In genomic region chr19:46981296-46981695, GRCh38 we compare ENCODE assay signal across 11 cellular contexts. TPM values are rescaled to one million over a fixed set of nuclear protein-coding genes. Genes with fewer than 3 reads are reported as not detected.
DNase-seq lines count a peak whose midpoint lies in the region; ATAC-seq and TF ChIP-seq lines count a peak whose summit lies in the region.
"Had no signal": no experiment of that assay in that cellular context is flagged by ENCODE, and none has a peak within 500 bp of the region (broad histone marks: within the 10 kb centered on the region; RNA-seq: fewer than 3 reads in every experiment).

No MANE protein-coding gene starts in this region.

- no peak overlapping the region for H3K9ac ChIP-seq in neuronal stem cell (ENCODE audit: low read depth, low read length, poor library complexity)

- H2AK5ac ChIP-seq in neuronal stem cell (ENCODE audit: low read depth, low read length): no peak overlapping the region

- no peak for DNase-seq in CD8-positive, alpha-beta memory T cell
- DNase-seq in SJSA1 (ENCODE audit: low read depth in 1 of 2, low spot score in 2 of 2): no peak
- no peak for DNase-seq in esophagus squamous epithelium (lab: John Stamatoyannopoulos, UW)
- no peak for DNase-seq in gastrocnemius medialis
- no peak for DNase-seq in neuronal stem cell (ENCODE audit: low spot score)
- no peak for DNase-seq in middle frontal gyrus (ENCODE audit: extremely low spot score, low spot score)
- no peak for DNase-seq in uterus
- DNase-seq: activated naive CD4-positive, alpha-beta T cell; immature natural killer cell had no signal

- H3K27me3 ChIP-seq in CD8-positive, alpha-beta memory T cell (ENCODE audit: insufficient read depth, low read length, poor library complexity, severe bottlenecking): no peaks in the 10 kb centered on the region
- H3K27me3 ChIP-seq in SJSA1 (replicated peaks) (no peaks in the 10 kb centered on the region), esophagus squamous epithelium (no peaks in the 10 kb centered on the region), gastrocnemius medialis (no peaks in the 10 kb centered on the region), neuronal stem cell (ENCODE audit: control insufficient read depth in 3 of 3, insufficient read depth in 3 of 3, low read depth in 1 of 3, low read length in 3 of 3) (no peaks in the 10 kb centered on the region), uterus (no peaks in the 10 kb centered on the region)

- no peak overlapping the region for H2BK12ac ChIP-seq in neuronal stem cell (ENCODE audit: low read length)

- H3K4ac ChIP-seq in neuronal stem cell (ENCODE audit: low read length): no peak overlapping the region

- H3K79me1 ChIP-seq in neuronal stem cell (ENCODE audit: low read depth, low read length): peaks cover 15% of the 10 kb centered on the region

- in situ Hi-C loops in gastrocnemius medialis (cut with MboI; ENCODE audit: low sequenced_read_pairs in 4 of 4): loop anchor here in 3 of 4 donors (5.0 to 25.0 kb wide), 2 partner anchors 54 to 219 kb away; no protein-coding TSS in a partner anchor

- no peak overlapping the region for H2AFZ ChIP-seq in neuronal stem cell (ENCODE audit: low read length)

- TF ChIP-seq CTCF in esophagus squamous epithelium (IDR thresholded peaks at IDR 0.05) (no peak), gastrocnemius medialis (IDR thresholded peaks at IDR 0.05 in 4 of 5, conservative IDR thresholded peaks at IDR 0.05 in 1 of 5) (no peak), uterus (IDR thresholded peaks at IDR 0.05) (no peak)

- H3K4me1 ChIP-seq in CD8-positive, alpha-beta memory T cell (ENCODE audit: insufficient read depth, low read length): peaks cover 38% of the 10 kb centered on the region
- H3K4me1 ChIP-seq in SJSA1 (replicated peaks) (peaks cover 68% of the 10 kb centered on the region), esophagus squamous epithelium (peaks cover 27 to 86% (median 59%) of the 10 kb centered on the region in 3 donors), gastrocnemius medialis (peaks cover 71 to 84% of the 10 kb centered on the region in 2 donors), neuronal stem cell (ENCODE audit: control insufficient read depth in 2 of 2, insufficient read depth in 1 of 2, low read depth in 1 of 2, low read length in 2 of 2) (peaks cover 19 to 33% of the 10 kb centered on the region in 2 donors), uterus (peaks cover 9 to 31% of the 10 kb centered on the region in 2 donors)

- CTCF ChIA-PET in CD8-positive, alpha-beta memory T cell (lab: Charles Lee): interaction anchor here (2.0 kb wide), 1 partner anchor 9 kb away, joined by 7 read pairs; no protein-coding TSS in a partner anchor

- H2BK5ac ChIP-seq in neuronal stem cell (ENCODE audit: low read length): no peak overlapping the region

- H3K4me3 Mint-ChIP-seq in CD8-positive, alpha-beta memory T cell: peak overlapping the region in 3 of 7 donors; percentile 64 to 73 (median 71)

- intact Hi-C loops in esophagus squamous epithelium (cut with DNase I): no loop called here
- intact Hi-C loops in gastrocnemius medialis (cut with DNase I; ENCODE audit: low total_unique reads): no loop called here
- intact Hi-C loops in uterus (cut with DNase I; ENCODE audit: low total_unique reads): no loop called here

- H2BK15ac ChIP-seq in neuronal stem cell (ENCODE audit: low read length): no peak overlapping the region

- H3K14ac ChIP-seq in neuronal stem cell (ENCODE audit: low read length): no peak overlapping the region

- H3K4me1 Mint-ChIP-seq in CD8-positive, alpha-beta memory T cell: peaks cover 62 to 67% (median 66%) of the 10 kb centered on the region in 3 donors

- no peak overlapping the region for H3K27ac ChIP-seq in CD8-positive, alpha-beta memory T cell (ENCODE audit: low read depth, low read length)
- H3K27ac ChIP-seq in SJSA1 (peak overlapping the region; percentile 50; the same call in 1 of the 2 replicates), esophagus squamous epithelium (peak overlapping the region in 3 of 4 donors; percentile 9 to 56 (median 33)), gastrocnemius medialis (peak overlapping the region; percentile 20 to 87 (median 34)), neuronal stem cell (replicated peaks; ENCODE audit: low read length) (no peak overlapping the region), uterus (no peak overlapping the region)

- no peak overlapping the region for H3K18ac ChIP-seq in neuronal stem cell (ENCODE audit: low read length)

- WGBS in esophagus squamous epithelium, 2 donors: 57 to 61% methylated on average over 5 of the region's 5 CpGs
- WGBS in neuronal stem cell (ENCODE audit: extremely low coverage in 2 of 2, insufficient read length in 2 of 2, insufficient replicate concordance in 1 of 2), 2 donors: no CpG with 5 or more reads among the region's 5 CpGs

- H4K8ac ChIP-seq in neuronal stem cell (ENCODE audit: low read depth, low read length): no peak overlapping the region

- ATAC-seq in gastrocnemius medialis: no peak
- no peak for ATAC-seq in HG03159 (IDR thresholded peaks at IDR 0.05; ENCODE audit: unreplicated experiment)

- H3K4me2 ChIP-seq in neuronal stem cell (ENCODE audit: insufficient read depth, low read length, poor library complexity, severe bottlenecking): no peak overlapping the region

- H3K36me3 Mint-ChIP-seq in CD8-positive, alpha-beta memory T cell: peaks cover 0 to 38% (median 0%) of the 10 kb centered on the region in 3 donors
- H3K36me3 Mint-ChIP-seq: immature natural killer cell had no signal

- H2BK120ac ChIP-seq in neuronal stem cell (ENCODE audit: low read depth, low read length): no peak overlapping the region

- H3K36me3 ChIP-seq in CD8-positive, alpha-beta memory T cell (ENCODE audit: insufficient read depth, low read length): no peaks in the 10 kb centered on the region
- H3K36me3 ChIP-seq in SJSA1 (peaks cover 15% of the 10 kb centered on the region), esophagus squamous epithelium (peaks cover 0 to 10% (median 0%) of the 10 kb centered on the region in 3 donors), gastrocnemius medialis (no peaks in the 10 kb centered on the region), neuronal stem cell (replicated peaks in 1 of 2; ENCODE audit: control insufficient read depth in 2 of 2, insufficient read depth in 2 of 2, low read length in 2 of 2) (peaks cover 4 to 17% of the 10 kb centered on the region in 2 donors), uterus (no peaks in the 10 kb centered on the region)

- no peak overlapping the region for H3K4me3 ChIP-seq in CD8-positive, alpha-beta memory T cell (ENCODE audit: low read length)
- no peak overlapping the region for H3K4me3 ChIP-seq in SJSA1
- H3K4me3 ChIP-seq in esophagus squamous epithelium: no peak overlapping the region
- no peak overlapping the region for H3K4me3 ChIP-seq in gastrocnemius medialis
- H3K4me3 ChIP-seq in neuronal stem cell (ENCODE audit: low read length in 2 of 2): no peak overlapping the region
- H3K4me3 ChIP-seq in uterus: no peak overlapping the region

- no peak overlapping the region for H3K23ac ChIP-seq in neuronal stem cell (ENCODE audit: low read depth, low read length, poor library complexity)

- H3K27ac Mint-ChIP-seq in CD8-positive, alpha-beta memory T cell: peak overlapping the region; percentile 45 to 91 (median 68)

- POLR2A ChIA-PET in CD8-positive, alpha-beta memory T cell (lab: Charles Lee): interaction anchor here (0.5 kb wide), 1 partner anchor 1206 kb away, joined by 4 read pairs; no protein-coding TSS in a partner anchor

- no peaks in the 10 kb centered on the region for H3K9me3 ChIP-seq in CD8-positive, alpha-beta memory T cell (ENCODE audit: low read length)
- H3K9me3 ChIP-seq in SJSA1 (replicated peaks) (no peaks in the 10 kb centered on the region), esophagus squamous epithelium (no peaks in the 10 kb centered on the region), gastrocnemius medialis (no peaks in the 10 kb centered on the region), neuronal stem cell (replicated peaks in 1 of 2; ENCODE audit: control insufficient read depth in 2 of 2, insufficient read depth in 1 of 2, low read depth in 1 of 2, low read length in 2 of 2) (no peaks in the 10 kb centered on the region), uterus (no peaks in the 10 kb centered on the region)

- H3K27me3 Mint-ChIP-seq in CD8-positive, alpha-beta memory T cell: peaks cover 0 to 3% of the 10 kb centered on the region in 2 donors

- TF ChIP-seq POLR2A in esophagus squamous epithelium (IDR thresholded peaks at IDR 0.05): no peak
- no peak for TF ChIP-seq POLR2A in gastrocnemius medialis (IDR thresholded peaks at IDR 0.05)
- no peak for TF ChIP-seq POLR2A in uterus (IDR thresholded peaks at IDR 0.05)

- H3K9me3 Mint-ChIP-seq in CD8-positive, alpha-beta memory T cell: no peaks in the 10 kb centered on the region
- H3K9me3 Mint-ChIP-seq: immature natural killer cell had no signal

- H4K91ac ChIP-seq in neuronal stem cell (ENCODE audit: low read depth, low read length, poor library complexity): no peak overlapping the region

RNA-seq across cellular contexts. Expression of gene NPAS1, which starts 38.3 kb away (rescaled TPM):
- under 1 TPM; 0.24 to 0.37 TPM for total RNA-seq in CD8-positive, alpha-beta memory T cell
- polyA plus RNA-seq in CD8-positive, alpha-beta memory T cell: not detected
- not detected in 2 replicates for total RNA-seq in SJSA1 (2014; rRNA removed; shearing (Covaris generic))
- total RNA-seq in esophagus squamous epithelium (1 to 10 TPM in 2 of 4 donors, under 1 TPM in 1, not detected in 1; 0.18 to 4.3 (median 1.1) TPM), gastrocnemius medialis (1 to 10 TPM in 1 of 4 donors, under 1 TPM in 1, not detected in 2; 0.61 to 1.1 TPM), uterus (not detected)
- 4.9 TPM for polyA plus RNA-seq in neuronal stem cell (2013, experiment 1 of 2)
- polyA plus RNA-seq in neuronal stem cell (2013, experiment 2 of 2): 4.7 TPM
- total RNA-seq: HT1080 had no signal
- polyA plus RNA-seq: immature natural killer cell had no signal

Comparison
In these comparisons a context has a peak if more than half of its experiments do, and no peak if none do; other contexts are left out.
1. H3K27ac ChIP-seq: peak in SJSA1 (single experiment), esophagus squamous epithelium (3 of 4) and gastrocnemius medialis (4 of 4); none in CD8-positive, alpha-beta memory T cell (single experiment), neuronal stem cell (single experiment) and uterus (0 of 2).